Comparison of ENCODE assay signal across 9 cellular contexts in the genomic region with DNA sequence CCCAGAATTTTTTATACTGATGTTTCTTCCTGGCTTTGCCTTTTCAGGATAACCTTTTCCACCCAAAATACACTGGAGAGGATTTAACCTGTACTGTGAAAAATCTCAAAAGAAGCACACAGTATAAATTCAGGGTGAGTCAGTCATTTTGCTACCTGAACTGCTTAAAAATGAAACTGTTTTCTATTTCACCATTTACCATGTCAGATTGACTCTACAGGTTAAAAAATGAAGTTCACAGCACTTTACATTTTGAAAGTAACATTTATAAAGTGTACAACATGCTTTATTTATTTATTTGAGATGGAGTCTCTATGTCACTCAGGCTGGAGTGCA.
"Had no signal": no experiment of that assay in that cellular context is flagged by ENCODE, and none has a peak within 500 bp of the region (broad histone marks: within the 10 kb centered on the region; RNA-seq: fewer than 3 reads in every experiment).

No MANE protein-coding gene starts in this region.

- H3K9me3 ChIP-seq: esophagus muscularis mucosa, ovary had no signal

- H3K4me3 Mint-ChIP-seq: activated CD8-positive, alpha-beta T cell treated with anti-CD3 and anti-CD28 coated beads, Interleukin-2, amount 10 ng/mL, durations not matched to agents 7 days and 5 days; activated naive CD4-positive, alpha-beta T cell treated with anti-CD3 and anti-CD28 coated beads, Interleukin-2, amount 50 U/mL, for 24 hours; natural killer cell treated with Interleukin-12 subunit alpha and Interleukin-12 subunit beta and Interleukin-15 and Interleukin-18, amount 100 ng/mL, for 72 hours; T-cell had no signal

- H3K27me3 Mint-ChIP-seq: activated naive CD4-positive, alpha-beta T cell treated with anti-CD3 and anti-CD28 coated beads, Interleukin-2, amount 50 U/mL, for 24 hours; natural killer cell treated with Interleukin-12 subunit alpha and Interleukin-12 subunit beta and Interleukin-15 and Interleukin-18, amount 100 ng/mL, for 72 hours; T-cell had no signal

- H3K4me3 ChIP-seq: esophagus muscularis mucosa, ovary had no signal

- DNase-seq: amniotic stem cell had no signal

- H3K9me3 Mint-ChIP-seq: activated naive CD4-positive, alpha-beta T cell treated with anti-CD3 and anti-CD28 coated beads, Interleukin-2, amount 50 U/mL, for 24 hours; natural killer cell treated with Interleukin-12 subunit alpha and Interleukin-12 subunit beta and Interleukin-15 and Interleukin-18, amount 100 ng/mL, for 72 hours; T-cell had no signal

- H3K27ac ChIP-seq: brain microvascular endothelial cell, WERI-Rb-1 had no signal

- H3K27me3 ChIP-seq: brain microvascular endothelial cell, esophagus muscularis mucosa, ovary had no signal

- H3K36me3 ChIP-seq: ovary had no signal

- H3K27ac Mint-ChIP-seq: activated naive CD4-positive, alpha-beta T cell treated with anti-CD3 and anti-CD28 coated beads, Interleukin-2, amount 50 U/mL, for 24 hours; T-cell had no signal
